ENCODE assay signal across 21 cellular contexts in genomic region chr18:50928551-50928950, GRCh38. TPM values are rescaled to one million over a fixed set of nuclear protein-coding genes. Genes with fewer than 3 reads are reported as not detected.
DNase-seq lines count a peak whose midpoint lies in the region; ATAC-seq and TF ChIP-seq lines count a peak whose summit lies in the region.
"Had no signal": no experiment of that assay in that cellular context is flagged by ENCODE, and none has a peak within 500 bp of the region (broad histone marks: within the 10 kb centered on the region; RNA-seq: fewer than 3 reads in every experiment).

No MANE protein-coding gene starts in this region.

- peak; percentile 6 for DNase-seq in Caki2 (ENCODE audit: low read depth)
- DNase-seq in HFFc6, result no peak
- no peak for DNase-seq in activated T-helper 2 cell treated with anti-CD3 and anti-CD28 coated beads, Interferon-gamma antibody, Interleukin-2, Interleukin-4, amounts not matched to agents 10 μg/mL and 5 μg/mL and 100 μg/mL, durations not matched to agents 14 hours and 24 hours and 36 hours (ENCODE audit: low spot score)
- DNase-seq in iris pigment epithelial cell (ENCODE audit: low read depth), result peak; percentile 48
- DNase-seq in medulla oblongata (ENCODE audit: extremely low spot score), result no peak
- no peak for DNase-seq in C1 segment of cervical spinal cord (lab: John Stamatoyannopoulos, UW)
- DNase-seq in stimulated activated CD4-positive, alpha-beta T cell treated with anti-CD3 and anti-CD28 coated beads, Interleukin-2, amount 100 ng/mL, for 48 hours, result no peak
- DNase-seq: activated CD4-positive, alpha-beta T cell treated with anti-CD3 and anti-CD28 coated beads for 4 hours; activated naive CD4-positive, alpha-beta T cell treated with anti-CD3 and anti-CD28 coated beads for 36 hours; activated T-cell treated with anti-CD3 and anti-CD28 coated beads, Interleukin-2, amount 50 U/mL, for 4 hours; amygdala; Calu3; caudate nucleus; NCI-H1048; NCI-H1694 treated with DMSO at 0.1 percent for 48 hours; NCI-H526 treated with DMSO at 0.1 percent for 48 hours; Peyer's patch; T-helper 1 cell; upper lobe of left lung had no signal

- no peaks in the 10 kb centered on the region for H3K27me3 Mint-ChIP-seq in HFFc6 (ENCODE audit: insufficient read depth)
- H3K27me3 Mint-ChIP-seq in activated T-helper 2 cell treated with anti-CD3 and anti-CD28 coated beads, Interferon-gamma antibody, Interleukin-2, Interleukin-4, amounts not matched to agents 10 μg/mL and 5 μg/mL and 100 μg/mL, durations not matched to agents 14 hours and 24 hours and 36 hours (ENCODE audit: low read depth), result no peaks in the 10 kb centered on the region
- H3K27me3 Mint-ChIP-seq: memory B cell had no signal

- ATAC-seq in GM18519 (IDR thresholded peaks at IDR 0.05; ENCODE audit: low FRiP score, unreplicated experiment), result no peak
- ATAC-seq: activated T-cell treated with anti-CD3 and anti-CD28 coated beads, Interleukin-2, amount 50 U/mL, for 4 hours had no signal

- peaks cover 20% of the 10 kb centered on the region for H3K4me1 Mint-ChIP-seq in HFFc6 (ENCODE audit: low read depth)
- no peaks in the 10 kb centered on the region for H3K4me1 Mint-ChIP-seq in activated T-helper 2 cell treated with anti-CD3 and anti-CD28 coated beads, Interferon-gamma antibody, Interleukin-2, Interleukin-4, amounts not matched to agents 10 μg/mL and 5 μg/mL and 100 μg/mL, durations not matched to agents 14 hours and 24 hours and 36 hours (ENCODE audit: low read depth)
- H3K4me1 Mint-ChIP-seq: memory B cell had no signal

- no peak for TF ChIP-seq CTCF in HFFc6 (IDR thresholded peaks at IDR 0.05)

- intact Hi-C loops in activated T-helper 2 cell treated with anti-CD3 and anti-CD28 coated beads, Interferon-gamma antibody, Interleukin-2, Interleukin-4, amounts not matched to agents 10 μg/mL and 5 μg/mL and 100 μg/mL, durations not matched to agents 14 hours and 24 hours and 36 hours (cut with micrococcal nuclease), result no loop called here

- in situ Hi-C loops in Caki2 (cut with HindIII; ENCODE audit: low pct_unique_long_range_greater_than_20kb, low sequenced_read_pairs), result no loop called here

- peaks cover 10% of the 10 kb centered on the region for H3K9me3 Mint-ChIP-seq in HFFc6
- peaks cover 14% of the 10 kb centered on the region for H3K9me3 Mint-ChIP-seq in activated T-helper 2 cell treated with anti-CD3 and anti-CD28 coated beads, Interferon-gamma antibody, Interleukin-2, Interleukin-4, amounts not matched to agents 10 μg/mL and 5 μg/mL and 100 μg/mL, durations not matched to agents 14 hours and 24 hours and 36 hours

- H3K36me3 Mint-ChIP-seq in HFFc6 (ENCODE audit: low read depth), result peaks cover 32% of the 10 kb centered on the region
- H3K36me3 Mint-ChIP-seq in activated T-helper 2 cell treated with anti-CD3 and anti-CD28 coated beads, Interferon-gamma antibody, Interleukin-2, Interleukin-4, amounts not matched to agents 10 μg/mL and 5 μg/mL and 100 μg/mL, durations not matched to agents 14 hours and 24 hours and 36 hours (ENCODE audit: low read depth), result peaks cover 60% of the 10 kb centered on the region

- peak overlapping the region; percentile 59 for H3K27ac Mint-ChIP-seq in HFFc6
- H3K27ac Mint-ChIP-seq in activated T-helper 2 cell treated with anti-CD3 and anti-CD28 coated beads, Interferon-gamma antibody, Interleukin-2, Interleukin-4, amounts not matched to agents 10 μg/mL and 5 μg/mL and 100 μg/mL, durations not matched to agents 14 hours and 24 hours and 36 hours, result peak overlapping the region; percentile 33
- H3K27ac Mint-ChIP-seq: activated naive CD4-positive, alpha-beta T cell treated with anti-CD3 and anti-CD28 coated beads for 36 hours; memory B cell had no signal

- no peak overlapping the region for H3K4me3 Mint-ChIP-seq in HFFc6
- no peak overlapping the region for H3K4me3 Mint-ChIP-seq in activated T-helper 2 cell treated with anti-CD3 and anti-CD28 coated beads, Interferon-gamma antibody, Interleukin-2, Interleukin-4, amounts not matched to agents 10 μg/mL and 5 μg/mL and 100 μg/mL, durations not matched to agents 14 hours and 24 hours and 36 hours (ENCODE audit: low read depth)
- H3K4me3 Mint-ChIP-seq: activated naive CD4-positive, alpha-beta T cell treated with anti-CD3 and anti-CD28 coated beads for 36 hours; activated T-cell treated with anti-CD3 and anti-CD28 coated beads, Interleukin-2, amount 50 U/mL, for 4 hours; memory B cell had no signal

RNA-seq across cellular contexts. Expression of gene ELAC1, which starts 39.3 kb away (rescaled TPM):
- 6.0 and 16.2 TPM in 2 replicates for total RNA-seq in Caki2 (2014; rRNA removed; shearing (Covaris generic); ENCODE audit: low replicate concordance)
- 1 to 10 TPM; 6.2 to 9.0 (median 8.1) TPM for total RNA-seq in HFFc6 (2021; fragmentation: NEBNext Ultra II Directional; extraction: Animal tissue kit (Norgen Biotek cat#: 25700))
- total RNA-seq in activated T-helper 2 cell treated with anti-CD3 and anti-CD28 coated beads, Interferon-gamma antibody, Interleukin-2, Interleukin-4, amounts not matched to agents 10 μg/mL and 5 μg/mL and 100 μg/mL, durations not matched to agents 14 hours and 24 hours and 36 hours, result 6.7 and 6.8 TPM in 2 replicates

RNA-seq across cellular contexts. Expression of gene ME2, which starts 49.6 kb away (rescaled TPM):
- 26.6 and 27.8 TPM in 2 replicates for total RNA-seq in Caki2 (2014; rRNA removed; shearing (Covaris generic); ENCODE audit: low replicate concordance)
- total RNA-seq in HFFc6 (2021; fragmentation: NEBNext Ultra II Directional; extraction: Animal tissue kit (Norgen Biotek cat#: 25700)), result 10 to 100 TPM; 34.6 to 43.4 (median 38.7) TPM
- 115 and 117 TPM in 2 replicates for total RNA-seq in activated T-helper 2 cell treated with anti-CD3 and anti-CD28 coated beads, Interferon-gamma antibody, Interleukin-2, Interleukin-4, amounts not matched to agents 10 μg/mL and 5 μg/mL and 100 μg/mL, durations not matched to agents 14 hours and 24 hours and 36 hours

Comparison
In these comparisons a context has a peak if more than half of its experiments do, and no peak if none do; other contexts are left out.
1. DNase-seq: peak in Caki2 (single experiment) and iris pigment epithelial cell (single experiment); none in HFFc6 (single experiment), activated T-helper 2 cell treated with anti-CD3 and anti-CD28 coated beads, Interferon-gamma antibody, Interleukin-2, Interleukin-4, amounts not matched to agents 10 μg/mL and 5 μg/mL and 100 μg/mL, durations not matched to agents 14 hours and 24 hours and 36 hours (single experiment), medulla oblongata (single experiment), C1 segment of cervical spinal cord (0 of 14) and stimulated activated CD4-positive, alpha-beta T cell treated with anti-CD3 and anti-CD28 coated beads, Interleukin-2, amount 100 ng/mL, for 48 hours (0 of 2).